3 cellular contexts compared by ENCODE assay signal in genomic region chr3:111524486-111524885, GRCh38. TPM values are rescaled to one million over a fixed set of nuclear protein-coding genes. Genes with fewer than 3 reads are reported as not detected.
"Had no signal": no experiment of that assay in that cellular context is flagged by ENCODE, and none has a peak within 500 bp of the region (broad histone marks: within the 10 kb centered on the region; RNA-seq: fewer than 3 reads in every experiment).

No MANE protein-coding gene starts in this region.

RNA-seq across cellular contexts. Expression of gene CD96, which starts 17.5 kb away (rescaled TPM):
- total RNA-seq: neural crest cell, osteocyte, pulmonary artery endothelial cell had no signal
